ENCODE assay signal across 25 cellular contexts in genomic region chr18:48460929-48461583, GRCh38. TPM values are rescaled to one million over a fixed set of nuclear protein-coding genes. Genes with fewer than 3 reads are reported as not detected.
DNase-seq lines count a peak whose midpoint lies in the region; ATAC-seq and TF ChIP-seq lines count a peak whose summit lies in the region.
"Had no signal": no experiment of that assay in that cellular context is flagged by ENCODE, and none has a peak within 500 bp of the region (broad histone marks: within the 10 kb centered on the region; RNA-seq: fewer than 3 reads in every experiment).

No MANE protein-coding gene starts in this region.

- H3K27ac Mint-ChIP-seq in memory B cell, result peak overlapping the region; percentile 20
- H3K27ac Mint-ChIP-seq: activated naive CD4-positive, alpha-beta T cell treated with anti-CD3 and anti-CD28 coated beads, Interleukin-2, amount 50 U/mL, for 24 hours; activated T-helper 17 cell treated with anti-CD3 and anti-CD28 coated beads, Interleukin-2, amount 50 U/mL, for 72 hours; GM23338 had no signal

- no peaks in the 10 kb centered on the region for H3K79me2 ChIP-seq in PC-9 (ENCODE audit: low read depth)

- H3K9me3 Mint-ChIP-seq in memory B cell, result no peaks in the 10 kb centered on the region
- H3K9me3 Mint-ChIP-seq: activated naive CD4-positive, alpha-beta T cell treated with anti-CD3 and anti-CD28 coated beads, Interleukin-2, amount 50 U/mL, for 24 hours; activated T-helper 17 cell treated with anti-CD3 and anti-CD28 coated beads, Interleukin-2, amount 50 U/mL, for 72 hours; GM23338 had no signal

- 0 out of 2 replicates have a peak, but pooled peaks cover 3% of the 10 kb centered on the region for H3K9me2 ChIP-seq in PC-9 (ENCODE audit: insufficient read depth)

- H3K4me3 Mint-ChIP-seq in memory B cell, result no peak overlapping the region
- H3K4me3 Mint-ChIP-seq: activated naive CD4-positive, alpha-beta T cell treated with anti-CD3 and anti-CD28 coated beads, Interleukin-2, amount 50 U/mL, for 24 hours; activated T-helper 17 cell treated with anti-CD3 and anti-CD28 coated beads, Interleukin-2, amount 50 U/mL, for 72 hours; GM23338 had no signal

- H3K36me3 Mint-ChIP-seq in memory B cell, result no peaks in the 10 kb centered on the region
- H3K36me3 Mint-ChIP-seq: activated naive CD4-positive, alpha-beta T cell treated with anti-CD3 and anti-CD28 coated beads, Interleukin-2, amount 50 U/mL, for 24 hours had no signal

- peaks cover 7% of the 10 kb centered on the region for H3K27me3 Mint-ChIP-seq in memory B cell

- no peaks in the 10 kb centered on the region for H3K36me3 ChIP-seq in H7 (replicated peaks; ENCODE audit: control insufficient read depth, insufficient read depth, low read length)
- no peaks in the 10 kb centered on the region for H3K36me3 ChIP-seq in PC-9 (ENCODE audit: low read depth)
- H3K36me3 ChIP-seq: gastroesophageal sphincter, prostate gland, transverse colon, WERI-Rb-1 had no signal

- CTCF ChIA-PET in PC-9 (lab: Charles Lee), result interaction anchor here (0.5 kb wide), 1 partner anchor 280 kb away, joined by 3 read pairs; no protein-coding TSS in a partner anchor

- intact Hi-C loops in PC-9 (cut with micrococcal nuclease; ENCODE audit: unreplicated experiment), result no loop called here

- BruUV-seq in PC-9 (replicated peaks; lab: Mats Ljungman, UMichigan), result no TSS peak

- H2AFZ ChIP-seq in PC-9, result no peak overlapping the region
- H2AFZ ChIP-seq: GM23338 had no signal

- H3K27ac ChIP-seq in PC-9, result peak overlapping the region; percentile 21; the same call in 1 of the 2 replicates
- H3K27ac ChIP-seq: epithelial cell of prostate, gastroesophageal sphincter, prostate gland, transverse colon, WERI-Rb-1 had no signal

- peak overlapping the region; percentile 23 for H3K4me2 ChIP-seq in PC-9
- H3K4me2 ChIP-seq: GM23338 had no signal

- no peak for ATAC-seq in memory B cell (ENCODE audit: low read depth)
- ATAC-seq in HG03280 (IDR thresholded peaks at IDR 0.05; ENCODE audit: unreplicated experiment), result no peak
- no peak for ATAC-seq in GM21390 (IDR thresholded peaks at IDR 0.05; ENCODE audit: unreplicated experiment)
- ATAC-seq: activated T-helper 17 cell treated with anti-CD3 and anti-CD28 coated beads, Interleukin-2, amount 50 U/mL, for 72 hours; gastroesophageal sphincter; GM23338; Right ventricle myocardium inferior had no signal

- H3F3A ChIP-seq in PC-9 (ENCODE audit: insufficient read depth, low read depth), result peaks cover 30% of the 10 kb centered on the region

- DNase-seq in H7 (peak; percentile 0), PC-9 (peak in 1 of 2 experiments; percentile 79), fibroblast of mammary gland (ENCODE audit: low read depth) (peak; percentile 39), memory B cell (ENCODE audit: low spot score in 2 of 2) (no peak), AG08395 (ENCODE audit: low spot score) (no peak)
- DNase-seq in activated CD4-positive, alpha-beta T cell treated with anti-CD3 and anti-CD28 coated beads, Interleukin-2, amount 50 U/mL, for 1 hour, result no peak
- DNase-seq: activated CD8-positive, alpha-beta memory T cell treated with anti-CD3 and anti-CD28 coated beads, Interleukin-2, amount 50 U/mL, for 4 hours; aorta; cerebellar nuclear complex; Karpas-422; NCI-H2029; NCI-H2227 treated with DMSO at 0.1 percent for 48 hours; NCI-H748 treated with DMSO at 0.1 percent for 48 hours; transverse colon; WERI-Rb-1 had no signal

- TF ChIP-seq CTCF in PC-9 (conservative IDR thresholded peaks at IDR 0.05) (no peak), fibroblast of mammary gland (conservative IDR thresholded peaks at IDR 0.05; ENCODE audit: control insufficient read depth, insufficient read depth, low read depth, low read length) (no peak)

- H3K4me1 Mint-ChIP-seq in memory B cell, result no peaks in the 10 kb centered on the region
- H3K4me1 Mint-ChIP-seq: GM23338 had no signal

- H3K9me3 ChIP-seq in PC-9 (ENCODE audit: insufficient read depth, low read depth), result 0 out of 2 replicates have a peak, but pooled peaks cover 5% of the 10 kb centered on the region
- H3K9me3 ChIP-seq: gastroesophageal sphincter, prostate gland, transverse colon had no signal

- H3K4me3 ChIP-seq in H7 (ENCODE audit: insufficient read depth, low read depth, low read length), result no peak overlapping the region
- H3K4me3 ChIP-seq in PC-9, result no peak overlapping the region
- no peak overlapping the region for H3K4me3 ChIP-seq in fibroblast of mammary gland (ENCODE audit: control insufficient read depth, low read depth, low read length)
- H3K4me3 ChIP-seq: gastroesophageal sphincter, GM23338, prostate gland, transverse colon had no signal

- peaks cover 36% of the 10 kb centered on the region for H3K4me1 ChIP-seq in PC-9 (replicated peaks; ENCODE audit: insufficient read depth)
- H3K4me1 ChIP-seq: gastroesophageal sphincter, prostate gland had no signal

- H3K27me3 ChIP-seq in H7 (ENCODE audit: control insufficient read depth, insufficient read depth, low read length) (no peaks in the 10 kb centered on the region), PC-9 (ENCODE audit: insufficient read depth, low read depth) (no peaks in the 10 kb centered on the region)
- H3K27me3 ChIP-seq: gastroesophageal sphincter, transverse colon had no signal

- POLR2A ChIA-PET in PC-9 (lab: Charles Lee; ENCODE audit: unreplicated experiment), result no interaction called here

- no peaks in the 10 kb centered on the region for H4K20me1 ChIP-seq in PC-9 (ENCODE audit: insufficient read depth)

RNA-seq across cellular contexts. Expression of gene ZBTB7C, which starts 51.9 kb away (rescaled TPM):
- total RNA-seq in H7 (2014; rRNA removed; shearing (Covaris generic)), result 0.15 and 0.38 TPM in 2 replicates
- total RNA-seq in PC-9 (2021), result not detected in 2 replicates
- total RNA-seq: G401 had no signal

Comparison
In these comparisons a context has a peak if more than half of its experiments do, and no peak if none do; other contexts are left out.
1. DNase-seq: peak in H7 (single experiment) and fibroblast of mammary gland (single experiment); none in memory B cell (0 of 2), AG08395 (single experiment) and activated CD4-positive, alpha-beta T cell treated with anti-CD3 and anti-CD28 coated beads, Interleukin-2, amount 50 U/mL, for 1 hour (single experiment).